Comparison of ENCODE assay signal across 8 cellular contexts in genomic region chr19:6632002-6632621, GRCh38. TPM values are rescaled to one million over a fixed set of nuclear protein-coding genes. Genes with fewer than 3 reads are reported as not detected.
DNase-seq lines count a peak whose midpoint lies in the region; ATAC-seq and TF ChIP-seq lines count a peak whose summit lies in the region.

No MANE protein-coding gene starts in this region.

- H3K4ac ChIP-seq in IMR-90 (ENCODE audit: low read depth, low read length): no peak overlapping the region

- no peaks in the 10 kb centered on the region for H3K79me1 ChIP-seq in IMR-90 (ENCODE audit: low read depth in 1 of 2, low read length in 2 of 2)

- H2AFZ ChIP-seq in IMR-90 (replicated peaks; ENCODE audit: low read length, poor library complexity) (no peak overlapping the region), PC-3 (ENCODE audit: low read length) (no peak overlapping the region), fibroblast of lung (ENCODE audit: low read length) (no peak overlapping the region), neural cell (ENCODE audit: low read depth, low read length) (no peak overlapping the region)

- no peak overlapping the region for H3K56ac ChIP-seq in IMR-90 (ENCODE audit: extremely low read depth, insufficient read depth, low read length)

- no peak overlapping the region for H4K5ac ChIP-seq in IMR-90 (ENCODE audit: low read depth, low read length)

- no peak overlapping the region for H2BK5ac ChIP-seq in IMR-90 (ENCODE audit: low read depth, low read length, poor library complexity, severe bottlenecking)

- POLR2A ChIA-PET in IMR-90 (lab: Charles Lee; ENCODE audit: unreplicated experiment): no interaction called here
- POLR2A ChIA-PET in PC-3 (lab: Charles Lee; ENCODE audit: unreplicated experiment): no interaction called here

- no peak overlapping the region for H3K18ac ChIP-seq in IMR-90 (ENCODE audit: low read depth, low read length)

- no peaks in the 10 kb centered on the region for H3K79me2 ChIP-seq in PC-3 (ENCODE audit: low read length)
- H3K79me2 ChIP-seq in fibroblast of lung (ENCODE audit: control insufficient read depth, insufficient read depth, low read length): no peaks in the 10 kb centered on the region
- no peaks in the 10 kb centered on the region for H3K79me2 ChIP-seq in neural cell (replicated peaks; ENCODE audit: insufficient read depth, low read length)

- H3K9me2 ChIP-seq in PC-3 (replicated peaks; ENCODE audit: low read length) (no peaks in the 10 kb centered on the region), neural cell (ENCODE audit: insufficient read depth, low read length) (no peaks in the 10 kb centered on the region)

- H3K27me3 ChIP-seq in IMR-90 (ENCODE audit: control insufficient read depth, insufficient read depth, low read length) (no peaks in the 10 kb centered on the region), PC-3 (ENCODE audit: low read length) (no peaks in the 10 kb centered on the region), fibroblast of lung (ENCODE audit: control insufficient read depth, insufficient read depth, low read length) (no peaks in the 10 kb centered on the region), neural cell (ENCODE audit: insufficient read depth, low read depth, low read length) (no peaks in the 10 kb centered on the region)

- H3K14ac ChIP-seq in IMR-90 (replicated peaks; ENCODE audit: low read depth, low read length): no peak overlapping the region

- ATAC-seq in IMR-90 (ENCODE audit: low read depth) (peak; percentile 90), PC-3 (peak; percentile 63), GM19452 (IDR thresholded peaks at IDR 0.05; ENCODE audit: unreplicated experiment) (no peak)

- WGBS in IMR-90 (ENCODE audit: extremely low coverage in 2 of 2, insufficient read length in 1 of 2), 2 experiments: no CpG with 5 or more reads among the region's 12 CpGs

- no peak overlapping the region for H2AK5ac ChIP-seq in IMR-90 (ENCODE audit: low read depth, low read length)

- TF ChIP-seq CTCF in IMR-90 (conservative IDR thresholded peaks at IDR 0.05; ENCODE audit: low read depth, low read length) (peak; percentile 71), PC-3 (conservative IDR thresholded peaks at IDR 0.05; ENCODE audit: low read depth, low read length) (peak; percentile 88), fibroblast of lung (conservative IDR thresholded peaks at IDR 0.05 in 1 of 2, IDR thresholded peaks at IDR 0.05 in 1 of 2; ENCODE audit: low read depth in 1 of 2, low read length in 2 of 2) (peak; percentile 89), neural cell (IDR thresholded peaks at IDR 0.05; ENCODE audit: poor library complexity, severe bottlenecking) (peak; percentile 66)

- peak; percentile 67 for DNase-seq in D341Med (ENCODE audit: low spot score)
- peak; percentile 64 for DNase-seq in IMR-90
- DNase-seq in PC-3: peak; percentile 95
- DNase-seq in activated T-cell treated with anti-CD3 and anti-CD28 coated beads, Interleukin-2, amount 50 U/mL, for 1 hour: peak; percentile 50
- DNase-seq in fibroblast of lung (ENCODE audit: low read depth in 2 of 2): peak; percentile 59 to 78
- DNase-seq in stromal cell of bone marrow (ENCODE audit: low read depth): peak; percentile 57

- no peak overlapping the region for H2BK120ac ChIP-seq in IMR-90 (ENCODE audit: low read depth, low read length)

- H3K27ac ChIP-seq in IMR-90 (ENCODE audit: insufficient read depth, low read length) (no peak overlapping the region), PC-3 (ENCODE audit: low read length) (no peak overlapping the region), fibroblast of lung (ENCODE audit: insufficient read depth, low read length) (no peak overlapping the region), neural cell (ENCODE audit: low read length) (no peak overlapping the region)

- no peak for TF ChIP-seq EP300 in neural cell (conservative IDR thresholded peaks at IDR 0.05; ENCODE audit: poor library complexity, severe bottlenecking)

- intact Hi-C loops in IMR-90 (cut with micrococcal nuclease) (loop anchor here (1.0 to 5.0 kb wide), 6 partner anchors 104 to 505 kb away; no protein-coding TSS in a partner anchor), PC-3 (cut with micrococcal nuclease) (loop anchor here (1.0 to 2.0 kb wide), 4 partner anchors 21 to 583 kb away; no protein-coding TSS in a partner anchor)

- no peak overlapping the region for H2AK9ac ChIP-seq in IMR-90 (replicated peaks; ENCODE audit: low read depth, low read length, poor library complexity)

- H2BK20ac ChIP-seq in IMR-90 (ENCODE audit: low read depth, low read length): no peak overlapping the region

- H3K4me1 ChIP-seq in IMR-90 (ENCODE audit: control insufficient read depth, insufficient read depth, low read length) (no peaks in the 10 kb centered on the region), PC-3 (ENCODE audit: insufficient read depth, low read length) (no peaks in the 10 kb centered on the region), fibroblast of lung (ENCODE audit: control insufficient read depth, extremely low read depth, insufficient read depth, low read length) (no peaks in the 10 kb centered on the region)

- TF ChIP-seq RAD21 in IMR-90 (IDR thresholded peaks at IDR 0.05; ENCODE audit: low read length): peak; percentile 66
- peak; percentile 62 for TF ChIP-seq RAD21 in neural cell (conservative IDR thresholded peaks at IDR 0.05)

- no peak overlapping the region for H4K8ac ChIP-seq in IMR-90 (ENCODE audit: low read depth in 2 of 2, low read length in 2 of 2)

- CTCF ChIA-PET in IMR-90 (lab: Yijun Ruan, JAX) (interaction anchor here (0.6 to 1.5 kb wide), 3 partner anchors 17 to 131 kb away, joined by 3 to 4 read pairs (median 3); no protein-coding TSS in a partner anchor), PC-3 (lab: Charles Lee) (interaction anchor here (0.7 to 1.5 kb wide), 3 partner anchors 68 to 437 kb away, joined by 3 read pairs; partner anchors contain the start of gene ZNF557)

- no peak overlapping the region for H2BK15ac ChIP-seq in IMR-90 (ENCODE audit: low read depth, low read length)

- H3F3A ChIP-seq in PC-3 (ENCODE audit: low read length, unreplicated experiment) (no peaks in the 10 kb centered on the region), neural cell (ENCODE audit: insufficient read depth, low read length, poor library complexity, severe bottlenecking) (no peaks in the 10 kb centered on the region)

- H3K4me3 ChIP-seq in IMR-90 (ENCODE audit: insufficient read depth, low read depth, low read length) (no peak overlapping the region), PC-3 (ENCODE audit: low read length) (no peak overlapping the region), fibroblast of lung (replicated peaks in 1 of 4; ENCODE audit: control extremely low read depth in 1 of 4, insufficient read depth in 1 of 4, low read depth in 3 of 4, low read length in 4 of 4) (no peak overlapping the region), neural cell (ENCODE audit: low read length) (no peak overlapping the region)

- H3K9me3 ChIP-seq in IMR-90 (ENCODE audit: control insufficient read depth, insufficient read depth, low read length) (no peaks in the 10 kb centered on the region), PC-3 (ENCODE audit: low read length) (no peaks in the 10 kb centered on the region), fibroblast of lung (ENCODE audit: control insufficient read depth, insufficient read depth, low read depth, low read length) (no peaks in the 10 kb centered on the region), neural cell (ENCODE audit: low read length) (no peaks in the 10 kb centered on the region)

- H4K91ac ChIP-seq in IMR-90 (ENCODE audit: insufficient read depth, low read depth, low read length): no peak overlapping the region

- dilution Hi-C loops in IMR-90 (cut with HindIII; ENCODE audit: low sequenced_read_pairs, unreplicated experiment): no loop called here

- H3K9me1 ChIP-seq in IMR-90 (ENCODE audit: insufficient read depth, low read length): no peaks in the 10 kb centered on the region

- H3K9ac ChIP-seq in IMR-90 (ENCODE audit: low read depth, low read length): no peak overlapping the region
- H3K9ac ChIP-seq in PC-3 (ENCODE audit: low read length): no peak overlapping the region
- no peak overlapping the region for H3K9ac ChIP-seq in fibroblast of lung (ENCODE audit: insufficient read depth, low read length)
- no peak overlapping the region for H3K9ac ChIP-seq in neural cell (ENCODE audit: low read length)

- no peak overlapping the region for H3K4me2 ChIP-seq in IMR-90 (ENCODE audit: low read depth, low read length)
- peak overlapping the region; percentile 91; the same call in 1 of the 2 replicates for H3K4me2 ChIP-seq in PC-3 (ENCODE audit: low read length)
- H3K4me2 ChIP-seq in fibroblast of lung (ENCODE audit: extremely low read depth, insufficient read depth, low read length): no peak overlapping the region
- no peak overlapping the region for H3K4me2 ChIP-seq in neural cell (ENCODE audit: low read length)

- no peak for TF ChIP-seq POLR2A in IMR-90 (IDR thresholded peaks at IDR 0.05; ENCODE audit: low read depth, low read length)

- BruUV-seq in IMR-90 (replicated peaks; lab: Mats Ljungman, UMichigan) (no TSS peak), PC-3 (replicated peaks; lab: Mats Ljungman, UMichigan) (no TSS peak)

- H4K20me1 ChIP-seq in IMR-90 (ENCODE audit: insufficient read depth, low read length) (no peaks in the 10 kb centered on the region), PC-3 (ENCODE audit: low read length) (no peaks in the 10 kb centered on the region), fibroblast of lung (ENCODE audit: control insufficient read depth, extremely low read depth, insufficient read depth, low read length) (no peaks in the 10 kb centered on the region), neural cell (ENCODE audit: insufficient read depth) (no peaks in the 10 kb centered on the region)

- in situ Hi-C loops in IMR-90 (cut with MboI; ENCODE audit: low sequenced_read_pairs): loop anchor here (5.0 kb wide), 1 partner anchor 230 kb away; no protein-coding TSS in a partner anchor

- H3K23ac ChIP-seq in IMR-90 (ENCODE audit: low read depth, low read length): no peak overlapping the region

- no peaks in the 10 kb centered on the region for H3K36me3 ChIP-seq in IMR-90 (ENCODE audit: control insufficient read depth, insufficient read depth, low read length)
- H3K36me3 ChIP-seq in PC-3 (ENCODE audit: low read depth, low read length): no peaks in the 10 kb centered on the region
- H3K36me3 ChIP-seq in fibroblast of lung (ENCODE audit: control insufficient read depth, insufficient read depth, low read length): no peaks in the 10 kb centered on the region
- H3K36me3 ChIP-seq in neural cell (ENCODE audit: insufficient read depth, low read length): no peaks in the 10 kb centered on the region

RNA-seq across cellular contexts. Expression of gene TNFSF14, which starts 37.8 kb away (rescaled TPM):
- not detected in 2 replicates for total RNA-seq in IMR-90 (2012; rRNA removed)
- polyA plus RNA-seq in IMR-90 (2012; rRNA removed): not detected in 2 replicates
- not detected in 2 replicates for polyA plus RNA-seq in IMR-90 (2012; cell fraction: cytosol; rRNA removed)
- not detected in 2 replicates for polyA plus RNA-seq in IMR-90 (2012; cell fraction: nucleus; rRNA removed; ENCODE audit: low replicate concordance)
- not detected in 2 replicates for total RNA-seq in PC-3 (2014; rRNA removed)
- under 0.01 TPM in 1 of 2 replicates, not detected in the other for total RNA-seq in fibroblast of lung
- not detected in 2 replicates for polyA plus RNA-seq in fibroblast of lung
- polyA plus RNA-seq in fibroblast of lung (2012): not detected in 2 replicates
- not detected in 2 replicates for polyA minus RNA-seq in fibroblast of lung (ENCODE audit: low replicate concordance)
- not detected in 2 replicates for polyA plus RNA-seq in neural cell
- polyA minus RNA-seq in neural cell: not detected in 2 replicates

RNA-seq across cellular contexts. Expression of gene CD70, which starts 41.2 kb away (rescaled TPM):
- total RNA-seq in IMR-90 (2012; rRNA removed): not detected in 2 replicates
- not detected in 2 replicates for polyA plus RNA-seq in IMR-90 (2012; rRNA removed)
- not detected in 2 replicates for polyA plus RNA-seq in IMR-90 (2012; cell fraction: cytosol; rRNA removed)
- polyA plus RNA-seq in IMR-90 (2012; cell fraction: nucleus; rRNA removed; ENCODE audit: low replicate concordance): not detected in 2 replicates
- 2.3 and 2.6 TPM in 2 replicates for total RNA-seq in PC-3 (2014; rRNA removed)
- total RNA-seq in fibroblast of lung: not detected in 2 replicates
- polyA plus RNA-seq in fibroblast of lung: not detected in 2 replicates
- not detected in 2 replicates for polyA plus RNA-seq in fibroblast of lung (2012)
- not detected in 2 replicates for polyA minus RNA-seq in fibroblast of lung (ENCODE audit: low replicate concordance)
- not detected in 2 replicates for polyA plus RNA-seq in neural cell
- polyA minus RNA-seq in neural cell: not detected in 2 replicates
